1 cellular context compared by ENCODE assay signal in the genomic region with DNA sequence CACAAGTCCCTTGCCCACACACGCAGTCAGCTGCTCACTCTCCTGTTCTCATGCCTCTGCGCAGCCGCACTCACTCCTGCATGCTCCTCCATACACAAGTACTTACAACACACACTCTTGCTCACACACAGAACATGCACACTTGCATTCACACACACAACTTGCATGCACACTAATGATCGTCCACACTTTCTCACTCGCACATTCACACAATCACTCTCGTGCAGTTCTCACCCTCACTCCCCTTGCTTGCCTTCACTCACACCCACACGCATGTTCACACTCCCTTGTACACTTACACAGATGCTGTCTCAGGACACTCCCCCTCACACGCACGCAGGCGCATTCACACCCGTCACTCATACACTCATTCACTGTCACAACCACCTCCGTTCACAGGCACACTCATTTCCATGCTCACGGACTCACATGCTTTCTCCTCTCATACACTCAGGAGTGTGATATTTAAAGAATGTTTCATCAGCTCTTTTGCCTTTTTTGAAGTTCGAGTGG.
TF ChIP-seq lines count a peak whose summit lies in the region.

No MANE protein-coding gene starts in this region.

TF ChIP-seq in WTC11, 78 proteins besides CTCF, POLR2A, EP300 and RAD21 (continued from another document):
- TF ChIP-seq, protein P1, sequence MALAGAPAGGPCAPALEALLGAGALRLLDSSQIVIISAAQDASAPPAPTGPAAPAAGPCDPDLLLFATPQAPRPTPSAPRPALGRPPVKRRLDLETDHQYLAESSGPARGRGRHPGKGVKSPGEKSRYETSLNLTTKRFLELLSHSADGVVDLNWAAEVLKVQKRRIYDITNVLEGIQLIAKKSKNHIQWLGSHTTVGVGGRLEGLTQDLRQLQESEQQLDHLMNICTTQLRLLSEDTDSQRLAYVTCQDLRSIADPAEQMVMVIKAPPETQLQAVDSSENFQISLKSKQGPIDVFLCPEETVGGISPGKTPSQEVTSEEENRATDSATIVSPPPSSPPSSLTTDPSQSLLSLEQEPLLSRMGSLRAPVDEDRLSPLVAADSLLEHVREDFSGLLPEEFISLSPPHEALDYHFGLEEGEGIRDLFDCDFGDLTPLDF (CRISPR knock-in tag; IDR thresholded peaks at IDR 0.05) = no peak
